21 cellular contexts compared by ENCODE assay signal in genomic region chr10:115118346-115118745, GRCh38. TPM values are rescaled to one million over a fixed set of nuclear protein-coding genes. Genes with fewer than 3 reads are reported as not detected.
DNase-seq lines count a peak whose midpoint lies in the region; ATAC-seq and TF ChIP-seq lines count a peak whose summit lies in the region.
"Had no signal": no experiment of that assay in that cellular context is flagged by ENCODE, and none has a peak within 500 bp of the region (broad histone marks: within the 10 kb centered on the region; RNA-seq: fewer than 3 reads in every experiment).

No MANE protein-coding gene starts in this region.

- H2AFZ ChIP-seq in SK-N-SH (ENCODE audit: low read depth) = no peak overlapping the region

- H3K9me3 ChIP-seq in SK-N-SH (no peaks in the 10 kb centered on the region), sigmoid colon (no peaks in the 10 kb centered on the region)
- H3K9me3 ChIP-seq: pancreas had no signal

- TF ChIP-seq EP300 in SK-N-SH (IDR thresholded peaks at IDR 0.05; ENCODE audit: borderline replicate concordance in 1 of 2, low read depth in 1 of 2, low read length in 1 of 2) (no peak), sigmoid colon (IDR thresholded peaks at IDR 0.05) (no peak)

- H3K27me3 ChIP-seq in foreskin keratinocyte = peaks cover 17% of the 10 kb centered on the region
- no peaks in the 10 kb centered on the region for H3K27me3 ChIP-seq in SK-N-SH (ENCODE audit: insufficient read depth)
- no peaks in the 10 kb centered on the region for H3K27me3 ChIP-seq in sigmoid colon
- H3K27me3 ChIP-seq: brain microvascular endothelial cell, pancreas had no signal

- intact Hi-C loops in sigmoid colon (cut with DNase I) = no loop called here

- TF ChIP-seq RAD21 in SK-N-SH (IDR thresholded peaks at IDR 0.05; ENCODE audit: low read length) = no peak

- no peaks in the 10 kb centered on the region for H4K20me1 ChIP-seq in SK-N-SH (ENCODE audit: insufficient read depth)

- no peaks in the 10 kb centered on the region for H3K79me2 ChIP-seq in SK-N-SH (ENCODE audit: insufficient read depth)

- CTCF ChIA-PET in SK-N-SH (lab: Yijun Ruan, JAX) = interaction anchor here (13.9 kb wide), 1 partner anchor 241 kb away, joined by 235 read pairs; no protein-coding TSS in a partner anchor

- TF ChIP-seq CTCF in foreskin keratinocyte (conservative IDR thresholded peaks at IDR 0.05) = no peak
- no peak for TF ChIP-seq CTCF in SK-N-SH (IDR thresholded peaks at IDR 0.05)
- no peak for TF ChIP-seq CTCF in sigmoid colon (IDR thresholded peaks at IDR 0.05)

- TF ChIP-seq POLR2A in sigmoid colon (IDR thresholded peaks at IDR 0.05) = no peak

- no peaks in the 10 kb centered on the region for H3K9me2 ChIP-seq in SK-N-SH

- H3K27ac ChIP-seq in foreskin keratinocyte (no peak overlapping the region), SK-N-SH (ENCODE audit: low read depth in 2 of 2, low read length in 1 of 2) (no peak overlapping the region), sigmoid colon (no peak overlapping the region)
- H3K27ac ChIP-seq: brain microvascular endothelial cell, coronary artery, pancreas had no signal

- H3K4me1 ChIP-seq in foreskin keratinocyte (no peaks in the 10 kb centered on the region), SK-N-SH (ENCODE audit: control insufficient read depth in 1 of 2, insufficient read depth in 2 of 2, low read depth in 1 of 2, low read length in 1 of 2) (no peaks in the 10 kb centered on the region; a peak in 1 of 4 replicates), sigmoid colon (no peaks in the 10 kb centered on the region)
- H3K4me1 ChIP-seq: pancreas had no signal

- POLR2A ChIA-PET in SK-N-SH (lab: Yijun Ruan, JAX) = no interaction called here

- no peaks in the 10 kb centered on the region for H3K36me3 ChIP-seq in SK-N-SH (replicated peaks in 1 of 2; ENCODE audit: control insufficient read depth in 1 of 2, insufficient read depth in 2 of 2, low read length in 1 of 2)
- no peaks in the 10 kb centered on the region for H3K36me3 ChIP-seq in sigmoid colon
- H3K36me3 ChIP-seq: brain microvascular endothelial cell, pancreas had no signal

- no peak overlapping the region for H3K9ac ChIP-seq in SK-N-SH

- no peaks in the 10 kb centered on the region for H3F3A ChIP-seq in SK-N-SH (replicated peaks; ENCODE audit: insufficient read depth)

- peak in 1 of 2 donors; percentile 8 for DNase-seq in foreskin keratinocyte
- no peak for DNase-seq in SK-N-SH
- DNase-seq in sigmoid colon = no peak
- DNase-seq: activated naive CD8-positive, alpha-beta T cell treated with anti-CD3 and anti-CD28 coated beads, Interleukin-2, amount 10 ng/mL, durations not matched to agents 7 days and 5 days; brain microvascular endothelial cell; CD8-positive, alpha-beta T cell; DND-41; hippocampal formation; mesendoderm; natural killer cell; NCI-H2081; NCI-H510A; pancreas; stimulated activated naive CD4-positive, alpha-beta T cell had no signal

- H3K4me2 ChIP-seq in SK-N-SH = no peak overlapping the region

- H3K4me3 ChIP-seq in SK-N-SH (ENCODE audit: low read depth in 2 of 2, low read length in 1 of 2) (no peak overlapping the region), sigmoid colon (no peak overlapping the region)
- H3K4me3 ChIP-seq: coronary artery, K562, pancreas had no signal

- ATAC-seq in GM18519 (IDR thresholded peaks at IDR 0.05; ENCODE audit: low FRiP score, unreplicated experiment) = peak; percentile 71
- ATAC-seq in GM21619 (IDR thresholded peaks at IDR 0.05; ENCODE audit: unreplicated experiment) = peak; percentile 57
- ATAC-seq in HG03469 (IDR thresholded peaks at IDR 0.05; ENCODE audit: unreplicated experiment) = peak; percentile 83
- peak; percentile 62 for ATAC-seq in foreskin keratinocyte
- ATAC-seq in HG02970 (IDR thresholded peaks at IDR 0.05; ENCODE audit: low FRiP score, unreplicated experiment) = no peak
- no peak for ATAC-seq in HG03460 (IDR thresholded peaks at IDR 0.05; ENCODE audit: unreplicated experiment)
- ATAC-seq: CD8-positive, alpha-beta T cell; K562; natural killer cell; pancreas had no signal

- WGBS in SK-N-SH (ENCODE audit: low lambda C conversion rate) = 53% methylated on average over 1 of the region's 1 CpG
- 52 to 68% methylated on average over 1 of the region's 1 CpG for WGBS in sigmoid colon, 2 donors

TF ChIP-seq in SK-N-SH, 30 proteins besides CTCF, POLR2A, EP300 and RAD21:
- no peak for TF ChIP-seq MEF2A (IDR thresholded peaks at IDR 0.05; ENCODE audit: borderline replicate concordance, low read depth)
- no peak for TF ChIP-seq SIN3A (IDR thresholded peaks at IDR 0.05; ENCODE audit: borderline replicate concordance, low read depth, low read length)
- no peak for TF ChIP-seq RFX5 (IDR thresholded peaks at IDR 0.05; ENCODE audit: low read length)
- TF ChIP-seq MAX (IDR thresholded peaks at IDR 0.05; ENCODE audit: low read depth) = no peak
- TF ChIP-seq NRF1 (IDR thresholded peaks at IDR 0.05; ENCODE audit: low read depth, low read length) = no peak
- TF ChIP-seq FOSL2 (IDR thresholded peaks at IDR 0.05; ENCODE audit: borderline replicate concordance, low read depth) = no peak
- no peak for TF ChIP-seq YY1 (IDR thresholded peaks at IDR 0.05; ENCODE audit: low read depth)
- no peak for TF ChIP-seq MXI1 (IDR thresholded peaks at IDR 0.05; ENCODE audit: low read depth, low read length)
- TF ChIP-seq IRF3 (IDR thresholded peaks at IDR 0.05; ENCODE audit: low read depth, low read length) = no peak
- TF ChIP-seq JUND (IDR thresholded peaks at IDR 0.05) = no peak
- TF ChIP-seq POLR2AphosphoS5 (IDR thresholded peaks at IDR 0.05; ENCODE audit: low read depth, low read length) = no peak
TF ChIP-seq in SK-N-SH: peak in this region for 0.

RNA-seq across cellular contexts. Expression of gene ATRNL1, which starts 25.2 kb away (rescaled TPM):
- total RNA-seq in foreskin keratinocyte = 0.07 TPM in 1 of 2 replicates, not detected in the other
- polyA plus RNA-seq in foreskin keratinocyte = 0.04 TPM in 1 of 2 replicates, not detected in the other
- polyA plus RNA-seq in SK-N-SH (2012; rRNA removed) = 0.44 and 0.67 TPM in 2 replicates
- polyA plus RNA-seq in SK-N-SH (2012; cell fraction: cytosol; rRNA removed) = 1.0 and 1.2 TPM in 2 replicates
- polyA plus RNA-seq in SK-N-SH (2012; cell fraction: nucleus; rRNA removed) = 0.33 and 0.35 TPM in 2 replicates
- total RNA-seq in sigmoid colon = 10 to 100 TPM in 1 of 4 donors, 1 to 10 TPM in 3; 6.0 to 17.3 (median 8.1) TPM
- under 1 TPM in 2 of 3 donors, not detected in 1; 0.57 to 0.60 TPM for polyA plus RNA-seq in sigmoid colon
- total RNA-seq: activated naive CD8-positive, alpha-beta T cell treated with anti-CD3 and anti-CD28 coated beads, Interleukin-2, amount 10 ng/mL, durations not matched to agents 7 days and 5 days; CD8-positive, alpha-beta T cell; natural killer cell had no signal
- polyA plus RNA-seq: K562 had no signal

Comparison
In these comparisons a context has a peak if more than half of its experiments do, and no peak if none do; other contexts are left out.
1. ATAC-seq: peak in GM18519 (single experiment), GM21619 (single experiment), HG03469 (single experiment) and foreskin keratinocyte (single experiment); none in HG02970 (single experiment) and HG03460 (single experiment).